ENCODE assay signal across 1 cellular context in the genomic region with DNA sequence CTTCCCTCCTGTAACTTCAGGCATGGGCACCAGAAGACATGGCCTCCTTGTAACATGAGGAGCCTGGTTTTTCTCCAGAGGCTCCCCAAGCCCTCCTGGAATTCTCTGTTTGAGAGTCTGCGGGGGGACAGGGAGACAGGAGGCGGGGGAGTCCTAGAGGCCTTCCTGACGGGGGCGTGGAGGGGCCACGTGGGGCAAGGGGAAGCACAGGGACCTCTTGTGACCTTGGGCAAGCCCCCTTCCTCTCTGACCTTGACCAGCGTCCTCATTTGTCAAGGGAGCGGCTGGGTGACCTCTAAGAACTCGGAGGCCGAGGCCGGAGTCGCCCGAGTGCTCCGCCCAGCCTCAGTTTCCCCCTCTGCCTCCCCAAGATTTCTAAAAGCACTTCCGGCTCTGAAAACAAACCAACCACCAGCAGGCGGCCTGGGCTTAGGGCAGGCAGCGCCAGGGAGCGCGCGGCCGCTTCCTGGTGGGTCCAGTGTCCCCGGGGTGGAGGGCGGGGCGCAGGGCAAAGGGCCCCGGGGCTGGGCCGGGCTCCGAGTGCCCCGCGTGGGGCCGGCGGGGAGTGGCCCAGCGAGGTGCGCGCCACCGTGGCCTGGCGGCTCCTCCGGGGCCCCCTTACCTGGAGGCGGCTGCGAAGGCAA.
TF ChIP-seq lines count a peak whose summit lies in the region.

No MANE protein-coding gene starts in this region.

TF ChIP-seq in IMR-90, 13 proteins besides CTCF, POLR2A, EP300 and RAD21 (continued from another document):
- TF ChIP-seq FOS (IDR thresholded peaks at IDR 0.05; ENCODE audit: low read depth, low read length) (no peak), NFE2L2 (IDR thresholded peaks at IDR 0.05; ENCODE audit: low read depth, low read length) (no peak), BHLHE40 (IDR thresholded peaks at IDR 0.05; ENCODE audit: low read depth, low read length) (no peak), MAFK (IDR thresholded peaks at IDR 0.05; ENCODE audit: low read depth, low read length) (no peak), MXI1 (IDR thresholded peaks at IDR 0.05; ENCODE audit: borderline replicate concordance, low read depth, low read length) (no peak), MAZ (IDR thresholded peaks at IDR 0.05; ENCODE audit: borderline replicate concordance, low read depth, low read length) (no peak), RCOR1 (IDR thresholded peaks at IDR 0.05; ENCODE audit: insufficient replicate concordance, low read length) (no peak), CHD1 (IDR thresholded peaks at IDR 0.05; ENCODE audit: low read depth, low read length) (no peak)
- TF ChIP-seq, protein P1, sequence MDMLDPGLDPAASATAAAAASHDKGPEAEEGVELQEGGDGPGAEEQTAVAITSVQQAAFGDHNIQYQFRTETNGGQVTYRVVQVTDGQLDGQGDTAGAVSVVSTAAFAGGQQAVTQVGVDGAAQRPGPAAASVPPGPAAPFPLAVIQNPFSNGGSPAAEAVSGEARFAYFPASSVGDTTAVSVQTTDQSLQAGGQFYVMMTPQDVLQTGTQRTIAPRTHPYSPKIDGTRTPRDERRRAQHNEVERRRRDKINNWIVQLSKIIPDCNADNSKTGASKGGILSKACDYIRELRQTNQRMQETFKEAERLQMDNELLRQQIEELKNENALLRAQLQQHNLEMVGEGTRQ (IDR thresholded peaks at IDR 0.05; ENCODE audit: low read depth, low read length), result no peak
